ENCODE assay signal across 8 cellular contexts in genomic region chr16:18925306-18926188, GRCh38. TPM values are rescaled to one million over a fixed set of nuclear protein-coding genes. Genes with fewer than 3 reads are reported as not detected.
DNase-seq lines count a peak whose midpoint lies in the region; ATAC-seq and TF ChIP-seq lines count a peak whose summit lies in the region.
"Not testable (repeated sequence)": the region's sequence is repeated elsewhere in the genome, so short reads cannot be mapped to it uniquely, and the experiment has no call there.

No MANE protein-coding gene starts in this region.

- not testable (repeated sequence) for H3K9me3 ChIP-seq in ectodermal cell (ENCODE audit: control insufficient read depth, low read length); liver (ENCODE audit: control insufficient read depth in 4 of 4, low read length in 3 of 4)

- H3K4me3 ChIP-seq in AG09309 (ENCODE audit: control insufficient read depth, low read depth, low read length) (peak overlapping the region; percentile 72), ectodermal cell (ENCODE audit: insufficient read depth, low read depth, low read length) (peak overlapping the region; percentile 46), liver (ENCODE audit: low read depth in 1 of 3, low read length in 3 of 3) (peak overlapping the region; percentile 70 to 79 (median 77))

- not testable (repeated sequence) for TF ChIP-seq CTCF in AG09309 (IDR thresholded peaks at IDR 0.05; ENCODE audit: control insufficient read depth, insufficient read depth, low read depth, low read length, missing control alignments); liver (IDR thresholded peaks at IDR 0.05; ENCODE audit: low read depth, low read length, missing input control)

- 0% methylated on average over 67 to 68 of the region's 68 CpGs for WGBS in ectodermal cell, 2 experiments
- under 1% methylated on average over 68 of the region's 68 CpGs for WGBS in liver

- not testable (repeated sequence) for DNase-seq in AG09309 (ENCODE audit: low read depth)
- peak; percentile 2 to 24 for DNase-seq in NOMO-1 (lab: John Stamatoyannopoulos, UW; ENCODE audit: unreplicated experiment in 2 of 2)
- peak; percentile 92 for DNase-seq in activated CD8-positive, alpha-beta memory T cell treated with anti-CD3 and anti-CD28 coated beads for 24 hours
- peak; percentile 3 to 52 (median 22) for DNase-seq in stimulated activated CD4-positive, alpha-beta T cell treated with anti-CD3 and anti-CD28 coated beads, Interleukin-1b, Interleukin-23, amount 100 ng/mL, for 24 hours (ENCODE audit: low read depth in 4 of 4, low spot score in 1 of 4)

- peak overlapping the region; percentile 79 for H3K27ac ChIP-seq in ectodermal cell (ENCODE audit: insufficient read depth, low read depth, low read length, poor library complexity, severe bottlenecking)
- H3K27ac ChIP-seq in liver (ENCODE audit: low read depth in 1 of 2, low read length in 2 of 2) = peak overlapping the region; percentile 83 to 90

- H3K27me3 ChIP-seq in ectodermal cell (ENCODE audit: control insufficient read depth, insufficient read depth, low read length, poor library complexity, severe bottlenecking); liver (ENCODE audit: control insufficient read depth in 4 of 4, insufficient read depth in 4 of 4, low read length in 3 of 4): not testable (repeated sequence)

- H3K9ac ChIP-seq in liver (ENCODE audit: low read depth in 1 of 2, low read length in 2 of 2) = peak overlapping the region in 1 of 2 donors; percentile 81

- not testable (repeated sequence) for H3K36me3 ChIP-seq in ectodermal cell (ENCODE audit: control insufficient read depth, insufficient read depth, low read length); liver (ENCODE audit: control insufficient read depth in 4 of 4, insufficient read depth in 3 of 4, low read depth in 1 of 4, low read length in 3 of 4)

- not testable (repeated sequence) for TF ChIP-seq RAD21 in liver (IDR thresholded peaks at IDR 0.05)

- H3K4me1 ChIP-seq in ectodermal cell (ENCODE audit: control insufficient read depth, insufficient read depth, low read length); liver (ENCODE audit: control insufficient read depth in 4 of 4, insufficient read depth in 4 of 4, low read length in 3 of 4): not testable (repeated sequence)

- ATAC-seq in GM19395 (IDR thresholded peaks at IDR 0.05; ENCODE audit: unreplicated experiment) = peak; percentile 59
- ATAC-seq in HG03159 (IDR thresholded peaks at IDR 0.05; ENCODE audit: unreplicated experiment) = peak; percentile 43

TF ChIP-seq in liver, 16 proteins besides CTCF, POLR2A, EP300 and RAD21:
- TF ChIP-seq RXRA (IDR thresholded peaks at IDR 0.05) = peak in 1 of 2 donors; percentile 16

RNA-seq across cellular contexts. Expression of gene SMG1, which starts 0.7 kb away (rescaled TPM):
- polyA plus RNA-seq in ectodermal cell (2013, experiment 1 of 4) = 29.4 TPM
- polyA plus RNA-seq in ectodermal cell (2013, experiment 2 of 4) = 36.6 TPM
- polyA plus RNA-seq in ectodermal cell (2013, experiment 3 of 4) = 25.5 TPM
- polyA plus RNA-seq in ectodermal cell (2013, experiment 4 of 4) = 33.2 TPM
- 10 to 100 TPM; 36.8 to 70.8 TPM for total RNA-seq in liver
- 1 to 10 TPM; 5.3 to 7.7 TPM for polyA plus RNA-seq in liver

RNA-seq across cellular contexts. Expression of gene TMC7, which starts 58.2 kb away (rescaled TPM):
- polyA plus RNA-seq in ectodermal cell (2013, experiment 1 of 4) = 10.3 TPM
- polyA plus RNA-seq in ectodermal cell (2013, experiment 2 of 4) = 13.8 TPM
- polyA plus RNA-seq in ectodermal cell (2013, experiment 3 of 4) = 10.7 TPM
- polyA plus RNA-seq in ectodermal cell (2013, experiment 4 of 4) = 13.5 TPM
- under 1 TPM; 0.08 to 0.42 TPM for total RNA-seq in liver
- polyA plus RNA-seq in liver = under 1 TPM; 0.06 to 0.10 TPM
